In genomic region chr11:3954448-3955298, GRCh38 we compare ENCODE assay signal across 11 cellular contexts.
DNase-seq lines count a peak whose midpoint lies in the region; ATAC-seq and TF ChIP-seq lines count a peak whose summit lies in the region.
"Had no signal": no experiment of that assay in that cellular context is flagged by ENCODE, and none has a peak within 500 bp of the region (broad histone marks: within the 10 kb centered on the region; RNA-seq: fewer than 3 reads in every experiment).

No MANE protein-coding gene starts in this region.

- peaks cover 10% of the 10 kb centered on the region for H3K9me3 Mint-ChIP-seq in activated naive CD4-positive, alpha-beta T cell treated with anti-CD3 and anti-CD28 coated beads, Interleukin-2, amount 10 ng/mL, durations not matched to agents 7 days and 5 days
- peaks cover 0 to 7% (median 0%) of the 10 kb centered on the region in 3 donors for H3K9me3 Mint-ChIP-seq in T-cell

- no peak for TF ChIP-seq POLR2A in esophagus squamous epithelium (IDR thresholded peaks at IDR 0.05)
- no peak for TF ChIP-seq POLR2A in thyroid gland (IDR thresholded peaks at IDR 0.05)

- H3K4me1 Mint-ChIP-seq in activated naive CD4-positive, alpha-beta T cell treated with anti-CD3 and anti-CD28 coated beads, Interleukin-2, amount 10 ng/mL, durations not matched to agents 7 days and 5 days, result peaks cover 82% of the 10 kb centered on the region
- peaks cover 92 to 94% (median 93%) of the 10 kb centered on the region in 3 donors for H3K4me1 Mint-ChIP-seq in T-cell

- no peak overlapping the region for H3K4me3 ChIP-seq in esophagus squamous epithelium
- H3K4me3 ChIP-seq in thyroid gland (replicated peaks in 1 of 3), result no peak overlapping the region
- no peak overlapping the region for H3K4me3 ChIP-seq in BE2C (ENCODE audit: low read depth, low read length)
- H3K4me3 ChIP-seq in colonic mucosa, result no peak overlapping the region

- no peak overlapping the region for H3K9ac ChIP-seq in colonic mucosa (ENCODE audit: low read depth in 2 of 2, low read length in 2 of 2)

- POLR2A ChIA-PET in T-cell (lab: Charles Lee), result interaction anchor here in 1 of 2 donors (0.6 kb wide), 1 partner anchor 122 kb away, joined by 3 read pairs; no protein-coding TSS in a partner anchor
- POLR2A ChIA-PET in GM10248 (lab: Yijun Ruan, JAX), result no interaction called here

- H3K36me3 ChIP-seq in esophagus squamous epithelium, result no peaks in the 10 kb centered on the region
- H3K36me3 ChIP-seq in thyroid gland, result no peaks in the 10 kb centered on the region
- H3K36me3 ChIP-seq in BE2C, result no peaks in the 10 kb centered on the region
- H3K36me3 ChIP-seq in colonic mucosa, result no peaks in the 10 kb centered on the region

- H3K36me3 Mint-ChIP-seq in activated naive CD4-positive, alpha-beta T cell treated with anti-CD3 and anti-CD28 coated beads, Interleukin-2, amount 10 ng/mL, durations not matched to agents 7 days and 5 days, result peaks cover 61% of the 10 kb centered on the region
- peaks cover 41% of the 10 kb centered on the region for H3K36me3 Mint-ChIP-seq in T-cell

- H3K4me3 Mint-ChIP-seq in activated naive CD4-positive, alpha-beta T cell treated with anti-CD3 and anti-CD28 coated beads, Interleukin-2, amount 10 ng/mL, durations not matched to agents 7 days and 5 days, result peak overlapping the region; percentile 12
- H3K4me3 Mint-ChIP-seq in T-cell, result peak overlapping the region; percentile 41 to 71 (median 42)

- H3K9me3 ChIP-seq in esophagus squamous epithelium (no peaks in the 10 kb centered on the region), thyroid gland (no peaks in the 10 kb centered on the region), BE2C (no peaks in the 10 kb centered on the region), colonic mucosa (no peaks in the 10 kb centered on the region)

- peak in 3 of 4 experiments; percentile 14 to 48 (median 23) for ATAC-seq in T-cell (replicated peaks in 1 of 4)

- no peaks in the 10 kb centered on the region for H3K27me3 ChIP-seq in esophagus squamous epithelium
- no peaks in the 10 kb centered on the region for H3K27me3 ChIP-seq in thyroid gland
- no peaks in the 10 kb centered on the region for H3K27me3 ChIP-seq in BE2C
- no peaks in the 10 kb centered on the region for H3K27me3 ChIP-seq in colonic mucosa

- intact Hi-C loops in esophagus squamous epithelium (cut with DNase I) (loop anchor here (10.0 kb wide), 1 partner anchor 90 kb away; no protein-coding TSS in a partner anchor), thyroid gland (cut with DNase I) (no loop called here), colonic mucosa (cut with DNase I) (loop anchor here (5.0 kb wide), 1 partner anchor 102 kb away; no protein-coding TSS in a partner anchor)

- WGBS in esophagus squamous epithelium, 2 donors, result 42 to 55% methylated on average over 3 of the region's 3 CpGs
- WGBS in thyroid gland, 2 donors, result 37 to 44% methylated on average over 3 of the region's 3 CpGs

- H3K27ac ChIP-seq in esophagus squamous epithelium (peak overlapping the region; percentile 43 to 86 (median 78)), thyroid gland (peak overlapping the region in 2 of 3 donors; percentile 4 to 18), colonic mucosa (no peak overlapping the region)

- no peak for TF ChIP-seq CTCF in esophagus squamous epithelium (IDR thresholded peaks at IDR 0.05)
- no peak for TF ChIP-seq CTCF in thyroid gland (IDR thresholded peaks at IDR 0.05)
- TF ChIP-seq CTCF in GM10248 (IDR thresholded peaks at IDR 0.05; ENCODE audit: control extremely low read depth, extremely low read depth, low read depth, missing control alignments), result no peak
- TF ChIP-seq CTCF in BE2C (IDR thresholded peaks at IDR 0.05; ENCODE audit: low read depth, low read length), result no peak
- TF ChIP-seq CTCF in colonic mucosa (IDR thresholded peaks at IDR 0.05), result no peak

- CTCF ChIA-PET in activated naive CD4-positive, alpha-beta T cell treated with anti-CD3 and anti-CD28 coated beads, Interleukin-2, amount 10 ng/mL, durations not matched to agents 7 days and 5 days (lab: Charles Lee), result interaction anchor here (1.0 to 1.7 kb wide), 5 partner anchors 10 to 111 kb away, joined by 3 to 7 read pairs (median 3); no protein-coding TSS in a partner anchor
- CTCF ChIA-PET in T-cell (lab: Charles Lee) (no interaction called here), GM10248 (lab: Yijun Ruan, JAX) (interaction anchor here (1.0 to 2.6 kb wide), 4 partner anchors 12 to 106 kb away, joined by 3 to 8 read pairs (median 3); no protein-coding TSS in a partner anchor)

- H3K27ac Mint-ChIP-seq in activated naive CD4-positive, alpha-beta T cell treated with anti-CD3 and anti-CD28 coated beads, Interleukin-2, amount 10 ng/mL, durations not matched to agents 7 days and 5 days, result peak overlapping the region; percentile 84
- peak overlapping the region; percentile 91 to 98 for H3K27ac Mint-ChIP-seq in T-cell

- no peaks in the 10 kb centered on the region for H3K27me3 Mint-ChIP-seq in activated naive CD4-positive, alpha-beta T cell treated with anti-CD3 and anti-CD28 coated beads, Interleukin-2, amount 10 ng/mL, durations not matched to agents 7 days and 5 days
- no peaks in the 10 kb centered on the region for H3K27me3 Mint-ChIP-seq in T-cell

- DNase-seq in activated naive CD4-positive, alpha-beta T cell treated with anti-CD3 and anti-CD28 coated beads, Interleukin-2, amount 10 ng/mL, durations not matched to agents 7 days and 5 days, result no peak
- no peak for DNase-seq in activated naive CD4-positive, alpha-beta T cell (lab: John Stamatoyannopoulos, UW)
- DNase-seq in T-cell (no peak), esophagus squamous epithelium (lab: John Stamatoyannopoulos, UW) (no peak), thyroid gland (no peak), GM10248 (ENCODE audit: extremely low spot score) (no peak), BE2C (no peak), colonic mucosa (no peak)
- DNase-seq: activated gamma-delta T cell treated with Interleukin-2 at 50 U/mL for 16 hours, GF-D8, mesendoderm had no signal

- peaks cover 21 to 90% (median 62%) of the 10 kb centered on the region in 3 donors for H3K4me1 ChIP-seq in esophagus squamous epithelium
- H3K4me1 ChIP-seq in thyroid gland, result peaks cover 46 to 49% of the 10 kb centered on the region in 2 donors
- no peaks in the 10 kb centered on the region for H3K4me1 ChIP-seq in BE2C
- no peaks in the 10 kb centered on the region for H3K4me1 ChIP-seq in colonic mucosa

Comparison
In these comparisons a context has a peak if more than half of its experiments do, and no peak if none do; other contexts are left out.
1. CTCF ChIA-PET loops: an anchor here in activated naive CD4-positive, alpha-beta T cell treated with anti-CD3 and anti-CD28 coated beads, Interleukin-2, amount 10 ng/mL, durations not matched to agents 7 days and 5 days (1.0 to 1.7 kb wide) and GM10248 (1.0 to 2.6 kb wide); none called in T-cell.